22 cellular contexts compared by ENCODE assay signal in the genomic region with DNA sequence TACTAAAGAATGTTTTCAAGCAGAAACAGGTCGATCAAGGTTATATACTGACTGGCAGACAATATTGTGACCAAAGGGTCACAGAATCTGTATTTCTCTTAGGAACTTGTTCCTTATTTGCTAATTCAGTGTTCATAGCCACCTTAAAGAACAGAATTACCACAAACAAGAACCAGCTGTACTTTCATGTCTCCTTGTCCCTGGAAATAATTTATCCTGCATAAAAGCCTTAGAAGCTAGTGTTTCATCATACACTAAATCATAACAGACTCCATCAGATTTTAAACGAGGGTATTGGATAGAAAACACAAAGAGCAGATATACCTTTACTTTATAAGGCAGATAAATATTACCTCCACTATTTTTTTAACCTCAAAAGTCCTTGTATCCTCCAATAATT. TPM values are rescaled to one million over a fixed set of nuclear protein-coding genes. Genes with fewer than 3 reads are reported as not detected.
DNase-seq lines count a peak whose midpoint lies in the region; ATAC-seq and TF ChIP-seq lines count a peak whose summit lies in the region.
"Had no signal": no experiment of that assay in that cellular context is flagged by ENCODE, and none has a peak within 500 bp of the region (broad histone marks: within the 10 kb centered on the region; RNA-seq: fewer than 3 reads in every experiment).

No MANE protein-coding gene starts in this region.

- H3K9me3 ChIP-seq in left ventricle myocardium inferior (replicated peaks), result no peaks in the 10 kb centered on the region
- no peaks in the 10 kb centered on the region for H3K9me3 ChIP-seq in right cardiac atrium (ENCODE audit: control insufficient read depth, low read length)
- no peaks in the 10 kb centered on the region for H3K9me3 ChIP-seq in PC-9 (ENCODE audit: insufficient read depth, low read depth)
- H3K9me3 ChIP-seq: upper lobe of left lung had no signal

- H3K79me2 ChIP-seq in PC-9 (ENCODE audit: low read depth), result peaks cover 10% of the 10 kb centered on the region

- H3K36me3 Mint-ChIP-seq in activated T-helper 17 cell treated with anti-CD3 and anti-CD28 coated beads, Interleukin-2, amount 50 U/mL, for 72 hours (ENCODE audit: low read depth), result peaks cover 88% of the 10 kb centered on the region
- H3K36me3 Mint-ChIP-seq in immature natural killer cell, result peaks cover 0 to 4% (median 3%) of the 10 kb centered on the region in 3 donors

- peaks cover 46% of the 10 kb centered on the region for H3F3A ChIP-seq in PC-9 (ENCODE audit: insufficient read depth, low read depth)

- H3K27ac ChIP-seq in left ventricle myocardium inferior (replicated peaks), result peak overlapping the region; percentile 73
- H3K27ac ChIP-seq in right cardiac atrium (ENCODE audit: low read length), result no peak overlapping the region
- no peak overlapping the region for H3K27ac ChIP-seq in PC-9
- H3K27ac ChIP-seq: upper lobe of left lung had no signal

- H3K27me3 ChIP-seq in left ventricle myocardium inferior (ENCODE audit: low read depth), result no peaks in the 10 kb centered on the region
- no peaks in the 10 kb centered on the region for H3K27me3 ChIP-seq in right cardiac atrium (ENCODE audit: control insufficient read depth, insufficient read depth)
- H3K27me3 ChIP-seq in PC-9 (ENCODE audit: insufficient read depth, low read depth), result no peaks in the 10 kb centered on the region
- H3K27me3 ChIP-seq: upper lobe of left lung had no signal

- BruUV-seq in PC-9 (replicated peaks; lab: Mats Ljungman, UMichigan), result no TSS peak

- intact Hi-C loops in left ventricle myocardium inferior (cut with micrococcal nuclease), result no loop called here
- intact Hi-C loops in right cardiac atrium (cut with DNase I), result no loop called here
- intact Hi-C loops in PC-9 (cut with micrococcal nuclease; ENCODE audit: unreplicated experiment), result loop anchor here (5.0 to 10.0 kb wide), 4 partner anchors 46 to 1702 kb away; no protein-coding TSS in a partner anchor

- no peaks in the 10 kb centered on the region for H3K9me3 Mint-ChIP-seq in activated T-helper 17 cell treated with anti-CD3 and anti-CD28 coated beads, Interleukin-2, amount 50 U/mL, for 72 hours
- H3K9me3 Mint-ChIP-seq in immature natural killer cell, result no peaks in the 10 kb centered on the region
- H3K9me3 Mint-ChIP-seq: activated CD4-positive, alpha-beta T cell treated with anti-CD3 and anti-CD28 coated beads, Interleukin-2, amount 10 ng/mL, durations not matched to agents 24 days and 14 days had no signal

- 81% methylated on average over 2 of the region's 2 CpGs for WGBS in right cardiac atrium

- ATAC-seq in right cardiac atrium (no peak), HG03354 (IDR thresholded peaks at IDR 0.05; ENCODE audit: poor library complexity, severe bottlenecking, unreplicated experiment) (no peak)
- no peak for ATAC-seq in activated T-helper 17 cell treated with anti-CD3 and anti-CD28 coated beads, Interleukin-2, amount 50 U/mL, for 72 hours (replicated peaks)
- ATAC-seq: left colon had no signal

- H3K36me3 ChIP-seq in left ventricle myocardium inferior (peaks cover 71% of the 10 kb centered on the region), PC-9 (ENCODE audit: low read depth) (peaks cover 27% of the 10 kb centered on the region)

- no peak overlapping the region for H2AFZ ChIP-seq in PC-9

- H3K4me3 ChIP-seq in left ventricle myocardium inferior (no peak overlapping the region), right cardiac atrium (ENCODE audit: low read length) (no peak overlapping the region), PC-9 (no peak overlapping the region)
- H3K4me3 ChIP-seq: upper lobe of left lung had no signal

- DNase-seq in left ventricle myocardium inferior (no peak), right cardiac atrium (no peak), immature natural killer cell (no peak), superior temporal gyrus (ENCODE audit: extremely low spot score) (peak; percentile 7), anterior cingulate cortex (lab: John Stamatoyannopoulos, UW) (no peak), PC-9 (no peak)
- DNase-seq: activated CD4-positive, alpha-beta T cell treated with anti-CD3 and anti-CD28 coated beads, Interleukin-2, amount 10 ng/mL, durations not matched to agents 24 days and 14 days; activated T-cell treated with anti-CD3 and anti-CD28 coated beads, Interleukin-2, amount 50 U/mL, for 1 hour; amniotic stem cell; COR-L47; DND-41; left colon; midbrain; NCI-H1092 treated with DMSO at 0.1 percent for 48 hours; NCI-H2029 treated with DMSO at 0.1 percent for 48 hours; NCI-H446; SIG-M5; small intestine; stimulated activated CD4-positive, alpha-beta T cell treated with anti-CD3 and anti-CD28 coated beads, Interleukin-2, amount 100 ng/mL, for 48 hours; upper lobe of left lung had no signal

- 0 out of 2 replicates have a peak, but pooled peaks cover 3% of the 10 kb centered on the region for H4K20me1 ChIP-seq in PC-9 (ENCODE audit: insufficient read depth)

- CTCF ChIA-PET in PC-9 (lab: Charles Lee), result no interaction called here

- H3K27ac Mint-ChIP-seq in activated T-helper 17 cell treated with anti-CD3 and anti-CD28 coated beads, Interleukin-2, amount 50 U/mL, for 72 hours, result peak overlapping the region; percentile 69
- peak overlapping the region in 4 of 6 donors; percentile 25 to 55 (median 52) for H3K27ac Mint-ChIP-seq in immature natural killer cell
- H3K27ac Mint-ChIP-seq: activated CD4-positive, alpha-beta T cell treated with anti-CD3 and anti-CD28 coated beads, Interleukin-2, amount 10 ng/mL, durations not matched to agents 24 days and 14 days had no signal

- H3K9me2 ChIP-seq in PC-9 (ENCODE audit: insufficient read depth), result no peaks in the 10 kb centered on the region

- POLR2A ChIA-PET in PC-9 (lab: Charles Lee; ENCODE audit: unreplicated experiment), result no interaction called here

- no peaks in the 10 kb centered on the region for H3K27me3 Mint-ChIP-seq in activated T-helper 17 cell treated with anti-CD3 and anti-CD28 coated beads, Interleukin-2, amount 50 U/mL, for 72 hours
- H3K27me3 Mint-ChIP-seq in immature natural killer cell (ENCODE audit: low read depth in 3 of 3), result no peaks in the 10 kb centered on the region
- H3K27me3 Mint-ChIP-seq: activated CD4-positive, alpha-beta T cell treated with anti-CD3 and anti-CD28 coated beads, Interleukin-2, amount 10 ng/mL, durations not matched to agents 24 days and 14 days had no signal

- H3K4me3 Mint-ChIP-seq in activated T-helper 17 cell treated with anti-CD3 and anti-CD28 coated beads, Interleukin-2, amount 50 U/mL, for 72 hours, result no peak overlapping the region
- H3K4me3 Mint-ChIP-seq in immature natural killer cell, result no peak overlapping the region
- H3K4me3 Mint-ChIP-seq: activated CD4-positive, alpha-beta T cell treated with anti-CD3 and anti-CD28 coated beads, Interleukin-2, amount 10 ng/mL, durations not matched to agents 24 days and 14 days had no signal

- peaks cover 9% of the 10 kb centered on the region for H3K4me1 Mint-ChIP-seq in activated T-helper 17 cell treated with anti-CD3 and anti-CD28 coated beads, Interleukin-2, amount 50 U/mL, for 72 hours
- peaks cover 7 to 24% of the 10 kb centered on the region in 2 donors for H3K4me1 Mint-ChIP-seq in immature natural killer cell

- H3K4me1 ChIP-seq in left ventricle myocardium inferior (peaks cover 60% of the 10 kb centered on the region), right cardiac atrium (ENCODE audit: control insufficient read depth, insufficient read depth, low read length) (no peaks in the 10 kb centered on the region), PC-9 (replicated peaks; ENCODE audit: insufficient read depth) (0 out of 2 replicates have a peak, but pooled peaks cover 3% of the 10 kb centered on the region)

- TF ChIP-seq CTCF in left ventricle myocardium inferior (IDR thresholded peaks at IDR 0.05; ENCODE audit: borderline replicate concordance) (no peak), PC-9 (conservative IDR thresholded peaks at IDR 0.05) (no peak)

- H3K4me2 ChIP-seq in PC-9, result no peak overlapping the region

RNA-seq across cellular contexts. Expression of a gene that starts 6.4 kb away (rescaled TPM):
- 119 TPM for total RNA-seq in left ventricle myocardium inferior
- total RNA-seq in right cardiac atrium, result 10 to 100 TPM; 63.9 to 94.3 (median 76.1) TPM
- polyA plus RNA-seq in right cardiac atrium, result 106 TPM
- 10 to 100 TPM; 33.4 to 48.7 TPM for total RNA-seq in activated T-helper 17 cell treated with anti-CD3 and anti-CD28 coated beads, Interleukin-2, amount 50 U/mL, for 72 hours
- 10 to 100 TPM; 68.6 to 82.9 (median 71.9) TPM for polyA plus RNA-seq in immature natural killer cell
- total RNA-seq in PC-9 (2021), result 85.6 and 86.9 TPM in 2 replicates
